1 cellular context compared by ENCODE assay signal in genomic region chr6:142373268-142374089, GRCh38.
A peak's percentile ranks its signal among the peaks of the same experiment; 100 is the strongest.
TF ChIP-seq lines count a peak whose summit lies in the region.

No MANE protein-coding gene starts in this region.

TF ChIP-seq in HepG2, 621 proteins besides CTCF, POLR2A, EP300 and RAD21 (continued from another document and continues in another):
- TF ChIP-seq, protein P1, sequence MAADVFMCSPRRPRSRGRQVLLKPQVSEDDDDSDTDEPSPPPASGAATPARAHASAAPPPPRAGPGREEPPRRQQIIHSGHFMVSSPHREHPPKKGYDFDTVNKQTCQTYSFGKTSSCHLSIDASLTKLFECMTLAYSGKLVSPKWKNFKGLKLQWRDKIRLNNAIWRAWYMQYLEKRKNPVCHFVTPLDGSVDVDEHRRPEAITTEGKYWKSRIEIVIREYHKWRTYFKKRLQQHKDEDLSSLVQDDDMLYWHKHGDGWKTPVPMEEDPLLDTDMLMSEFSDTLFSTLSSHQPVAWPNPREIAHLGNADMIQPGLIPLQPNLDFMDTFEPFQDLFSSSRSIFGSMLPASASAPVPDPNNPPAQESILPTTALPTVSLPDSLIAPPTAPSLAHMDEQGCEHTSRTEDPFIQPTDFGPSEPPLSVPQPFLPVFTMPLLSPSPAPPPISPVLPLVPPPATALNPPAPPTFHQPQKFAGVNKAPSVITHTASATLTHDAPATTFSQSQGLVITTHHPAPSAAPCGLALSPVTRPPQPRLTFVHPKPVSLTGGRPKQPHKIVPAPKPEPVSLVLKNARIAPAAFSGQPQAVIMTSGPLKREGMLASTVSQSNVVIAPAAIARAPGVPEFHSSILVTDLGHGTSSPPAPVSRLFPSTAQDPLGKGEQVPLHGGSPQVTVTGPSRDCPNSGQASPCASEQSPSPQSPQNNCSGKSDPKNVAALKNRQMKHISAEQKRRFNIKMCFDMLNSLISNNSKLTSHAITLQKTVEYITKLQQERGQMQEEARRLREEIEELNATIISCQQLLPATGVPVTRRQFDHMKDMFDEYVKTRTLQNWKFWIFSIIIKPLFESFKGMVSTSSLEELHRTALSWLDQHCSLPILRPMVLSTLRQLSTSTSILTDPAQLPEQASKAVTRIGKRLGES (CRISPR knock-in tag; IDR thresholded peaks at IDR 0.05; ENCODE audit: borderline replicate concordance) = no peak
- no peak for TF ChIP-seq ELK4 (CRISPR knock-in tag; IDR thresholded peaks at IDR 0.05; ENCODE audit: borderline replicate concordance)
- no peak for TF ChIP-seq ZNF558 (CRISPR knock-in tag; IDR thresholded peaks at IDR 0.05; ENCODE audit: borderline replicate concordance)
- TF ChIP-seq AGO2 (optimal IDR thresholded peaks at IDR 0.05; ENCODE audit: low read depth, low read length) = peak; percentile 42
- TF ChIP-seq ZXDC (CRISPR knock-in tag; IDR thresholded peaks at IDR 0.05) = no peak
- peak; percentile 39; the same call in 1 of the 2 replicates for TF ChIP-seq ELF3 (CRISPR knock-in tag; IDR thresholded peaks at IDR 0.05)
- TF ChIP-seq, protein P2, sequence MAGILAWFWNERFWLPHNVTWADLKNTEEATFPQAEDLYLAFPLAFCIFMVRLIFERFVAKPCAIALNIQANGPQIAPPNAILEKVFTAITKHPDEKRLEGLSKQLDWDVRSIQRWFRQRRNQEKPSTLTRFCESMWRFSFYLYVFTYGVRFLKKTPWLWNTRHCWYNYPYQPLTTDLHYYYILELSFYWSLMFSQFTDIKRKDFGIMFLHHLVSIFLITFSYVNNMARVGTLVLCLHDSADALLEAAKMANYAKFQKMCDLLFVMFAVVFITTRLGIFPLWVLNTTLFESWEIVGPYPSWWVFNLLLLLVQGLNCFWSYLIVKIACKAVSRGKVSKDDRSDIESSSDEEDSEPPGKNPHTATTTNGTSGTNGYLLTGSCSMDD (CRISPR knock-in tag; IDR thresholded peaks at IDR 0.05) = no peak
- TF ChIP-seq SP1 (IDR thresholded peaks at IDR 0.05) = no peak
- no peak for TF ChIP-seq SP1 (CRISPR knock-in tag; IDR thresholded peaks at IDR 0.05)
- no peak for TF ChIP-seq E2F5 (CRISPR knock-in tag; conservative IDR thresholded peaks at IDR 0.05)
- no peak for TF ChIP-seq IKZF4 (CRISPR knock-in tag; IDR thresholded peaks at IDR 0.05; ENCODE audit: borderline replicate concordance, low read depth, not compliant biosample characterization)
- TF ChIP-seq, protein P3, sequence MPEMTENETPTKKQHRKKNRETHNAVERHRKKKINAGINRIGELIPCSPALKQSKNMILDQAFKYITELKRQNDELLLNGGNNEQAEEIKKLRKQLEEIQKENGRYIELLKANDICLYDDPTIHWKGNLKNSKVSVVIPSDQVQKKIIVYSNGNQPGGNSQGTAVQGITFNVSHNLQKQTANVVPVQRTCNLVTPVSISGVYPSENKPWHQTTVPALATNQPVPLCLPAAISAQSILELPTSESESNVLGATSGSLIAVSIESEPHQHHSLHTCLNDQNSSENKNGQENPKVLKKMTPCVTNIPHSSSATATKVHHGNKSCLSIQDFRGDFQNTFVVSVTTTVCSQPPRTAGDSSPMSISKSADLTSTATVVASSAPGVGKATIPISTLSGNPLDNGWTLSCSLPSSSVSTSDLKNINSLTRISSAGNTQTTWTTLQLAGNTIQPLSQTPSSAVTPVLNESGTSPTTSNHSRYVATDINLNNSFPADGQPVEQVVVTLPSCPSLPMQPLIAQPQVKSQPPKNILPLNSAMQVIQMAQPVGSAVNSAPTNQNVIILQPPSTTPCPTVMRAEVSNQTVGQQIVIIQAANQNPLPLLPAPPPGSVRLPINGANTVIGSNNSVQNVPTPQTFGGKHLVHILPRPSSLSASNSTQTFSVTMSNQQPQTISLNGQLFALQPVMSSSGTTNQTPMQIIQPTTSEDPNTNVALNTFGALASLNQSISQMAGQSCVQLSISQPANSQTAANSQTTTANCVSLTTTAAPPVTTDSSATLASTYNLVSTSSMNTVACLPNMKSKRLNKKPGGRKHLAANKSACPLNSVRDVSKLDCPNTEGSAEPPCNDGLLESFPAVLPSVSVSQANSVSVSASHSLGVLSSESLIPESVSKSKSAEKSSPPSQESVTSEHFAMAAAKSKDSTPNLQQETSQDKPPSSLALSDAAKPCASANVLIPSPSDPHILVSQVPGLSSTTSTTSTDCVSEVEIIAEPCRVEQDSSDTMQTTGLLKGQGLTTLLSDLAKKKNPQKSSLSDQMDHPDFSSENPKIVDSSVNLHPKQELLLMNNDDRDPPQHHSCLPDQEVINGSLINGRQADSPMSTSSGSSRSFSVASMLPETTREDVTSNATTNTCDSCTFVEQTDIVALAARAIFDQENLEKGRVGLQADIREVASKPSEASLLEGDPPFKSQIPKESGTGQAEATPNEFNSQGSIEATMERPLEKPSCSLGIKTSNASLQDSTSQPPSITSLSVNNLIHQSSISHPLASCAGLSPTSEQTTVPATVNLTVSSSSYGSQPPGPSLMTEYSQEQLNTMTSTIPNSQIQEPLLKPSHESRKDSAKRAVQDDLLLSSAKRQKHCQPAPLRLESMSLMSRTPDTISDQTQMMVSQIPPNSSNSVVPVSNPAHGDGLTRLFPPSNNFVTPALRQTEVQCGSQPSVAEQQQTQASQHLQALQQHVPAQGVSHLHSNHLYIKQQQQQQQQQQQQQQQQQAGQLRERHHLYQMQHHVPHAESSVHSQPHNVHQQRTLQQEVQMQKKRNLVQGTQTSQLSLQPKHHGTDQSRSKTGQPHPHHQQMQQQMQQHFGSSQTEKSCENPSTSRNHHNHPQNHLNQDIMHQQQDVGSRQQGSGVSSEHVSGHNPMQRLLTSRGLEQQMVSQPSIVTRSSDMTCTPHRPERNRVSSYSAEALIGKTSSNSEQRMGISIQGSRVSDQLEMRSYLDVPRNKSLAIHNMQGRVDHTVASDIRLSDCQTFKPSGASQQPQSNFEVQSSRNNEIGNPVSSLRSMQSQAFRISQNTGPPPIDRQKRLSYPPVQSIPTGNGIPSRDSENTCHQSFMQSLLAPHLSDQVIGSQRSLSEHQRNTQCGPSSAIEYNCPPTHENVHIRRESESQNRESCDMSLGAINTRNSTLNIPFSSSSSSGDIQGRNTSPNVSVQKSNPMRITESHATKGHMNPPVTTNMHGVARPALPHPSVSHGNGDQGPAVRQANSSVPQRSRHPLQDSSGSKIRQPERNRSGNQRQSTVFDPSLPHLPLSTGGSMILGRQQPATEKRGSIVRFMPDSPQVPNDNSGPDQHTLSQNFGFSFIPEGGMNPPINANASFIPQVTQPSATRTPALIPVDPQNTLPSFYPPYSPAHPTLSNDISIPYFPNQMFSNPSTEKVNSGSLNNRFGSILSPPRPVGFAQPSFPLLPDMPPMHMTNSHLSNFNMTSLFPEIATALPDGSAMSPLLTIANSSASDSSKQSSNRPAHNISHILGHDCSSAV (CRISPR knock-in tag; IDR thresholded peaks at IDR 0.05; ENCODE audit: borderline replicate concordance) = no peak
- no peak for TF ChIP-seq ZNF10 (CRISPR knock-in tag; IDR thresholded peaks at IDR 0.05; ENCODE audit: borderline replicate concordance, low read depth)
- no peak for TF ChIP-seq SP5 (CRISPR knock-in tag; IDR thresholded peaks at IDR 0.05; ENCODE audit: borderline replicate concordance, low read depth)
- TF ChIP-seq MED13 (CRISPR knock-in tag; IDR thresholded peaks at IDR 0.05) = no peak
- no peak for TF ChIP-seq MAF1 (CRISPR knock-in tag; IDR thresholded peaks at IDR 0.05; ENCODE audit: borderline replicate concordance)
- TF ChIP-seq NFYB (CRISPR knock-in tag; IDR thresholded peaks at IDR 0.05) = no peak
- TF ChIP-seq, protein P4, sequence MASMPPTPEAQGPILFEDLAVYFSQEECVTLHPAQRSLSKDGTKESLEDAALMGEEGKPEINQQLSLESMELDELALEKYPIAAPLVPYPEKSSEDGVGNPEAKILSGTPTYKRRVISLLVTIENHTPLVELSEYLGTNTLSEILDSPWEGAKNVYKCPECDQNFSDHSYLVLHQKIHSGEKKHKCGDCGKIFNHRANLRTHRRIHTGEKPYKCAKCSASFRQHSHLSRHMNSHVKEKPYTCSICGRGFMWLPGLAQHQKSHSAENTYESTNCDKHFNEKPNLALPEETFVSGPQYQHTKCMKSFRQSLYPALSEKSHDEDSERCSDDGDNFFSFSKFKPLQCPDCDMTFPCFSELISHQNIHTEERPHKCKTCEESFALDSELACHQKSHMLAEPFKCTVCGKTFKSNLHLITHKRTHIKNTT (CRISPR knock-in tag; IDR thresholded peaks at IDR 0.05) = no peak
- TF ChIP-seq ZNF382 (CRISPR knock-in tag; IDR thresholded peaks at IDR 0.05; ENCODE audit: borderline replicate concordance) = no peak
- no peak for TF ChIP-seq ZNF619 (CRISPR knock-in tag; IDR thresholded peaks at IDR 0.05)
- no peak for TF ChIP-seq TBX2 (CRISPR knock-in tag; IDR thresholded peaks at IDR 0.05; ENCODE audit: borderline replicate concordance)
- TF ChIP-seq SNAPC2 (CRISPR knock-in tag; IDR thresholded peaks at IDR 0.05) = no peak
- no peak for TF ChIP-seq ZNF234 (CRISPR knock-in tag; conservative IDR thresholded peaks at IDR 0.05)
- TF ChIP-seq, protein P5, sequence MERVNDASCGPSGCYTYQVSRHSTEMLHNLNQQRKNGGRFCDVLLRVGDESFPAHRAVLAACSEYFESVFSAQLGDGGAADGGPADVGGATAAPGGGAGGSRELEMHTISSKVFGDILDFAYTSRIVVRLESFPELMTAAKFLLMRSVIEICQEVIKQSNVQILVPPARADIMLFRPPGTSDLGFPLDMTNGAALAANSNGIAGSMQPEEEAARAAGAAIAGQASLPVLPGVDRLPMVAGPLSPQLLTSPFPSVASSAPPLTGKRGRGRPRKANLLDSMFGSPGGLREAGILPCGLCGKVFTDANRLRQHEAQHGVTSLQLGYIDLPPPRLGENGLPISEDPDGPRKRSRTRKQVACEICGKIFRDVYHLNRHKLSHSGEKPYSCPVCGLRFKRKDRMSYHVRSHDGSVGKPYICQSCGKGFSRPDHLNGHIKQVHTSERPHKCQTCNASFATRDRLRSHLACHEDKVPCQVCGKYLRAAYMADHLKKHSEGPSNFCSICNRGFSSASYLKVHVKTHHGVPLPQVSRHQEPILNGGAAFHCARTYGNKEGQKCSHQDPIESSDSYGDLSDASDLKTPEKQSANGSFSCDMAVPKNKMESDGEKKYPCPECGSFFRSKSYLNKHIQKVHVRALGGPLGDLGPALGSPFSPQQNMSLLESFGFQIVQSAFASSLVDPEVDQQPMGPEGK (CRISPR knock-in tag; IDR thresholded peaks at IDR 0.05) = peak; percentile 37
- TF ChIP-seq STAT5B (CRISPR knock-in tag; IDR thresholded peaks at IDR 0.05) = no peak
- no peak for TF ChIP-seq ZNF574 (CRISPR knock-in tag; IDR thresholded peaks at IDR 0.05)
- TF ChIP-seq, protein P6, sequence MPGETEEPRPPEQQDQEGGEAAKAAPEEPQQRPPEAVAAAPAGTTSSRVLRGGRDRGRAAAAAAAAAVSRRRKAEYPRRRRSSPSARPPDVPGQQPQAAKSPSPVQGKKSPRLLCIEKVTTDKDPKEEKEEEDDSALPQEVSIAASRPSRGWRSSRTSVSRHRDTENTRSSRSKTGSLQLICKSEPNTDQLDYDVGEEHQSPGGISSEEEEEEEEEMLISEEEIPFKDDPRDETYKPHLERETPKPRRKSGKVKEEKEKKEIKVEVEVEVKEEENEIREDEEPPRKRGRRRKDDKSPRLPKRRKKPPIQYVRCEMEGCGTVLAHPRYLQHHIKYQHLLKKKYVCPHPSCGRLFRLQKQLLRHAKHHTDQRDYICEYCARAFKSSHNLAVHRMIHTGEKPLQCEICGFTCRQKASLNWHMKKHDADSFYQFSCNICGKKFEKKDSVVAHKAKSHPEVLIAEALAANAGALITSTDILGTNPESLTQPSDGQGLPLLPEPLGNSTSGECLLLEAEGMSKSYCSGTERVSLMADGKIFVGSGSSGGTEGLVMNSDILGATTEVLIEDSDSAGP (CRISPR knock-in tag; IDR thresholded peaks at IDR 0.05; ENCODE audit: borderline replicate concordance) = no peak
- no peak; the same call in 1 of the 2 replicates for TF ChIP-seq ZMYM3 (CRISPR knock-in tag; IDR thresholded peaks at IDR 0.05)
- peak; percentile 55; the same call in 1 of the 2 replicates for TF ChIP-seq FOXA3 (CRISPR knock-in tag; IDR thresholded peaks at IDR 0.05)
